15 cellular contexts compared by ENCODE assay signal in genomic region chr11:111923951-111924350, GRCh38. TPM values are rescaled to one million over a fixed set of nuclear protein-coding genes. Genes with fewer than 3 reads are reported as not detected.
DNase-seq lines count a peak whose midpoint lies in the region; ATAC-seq and TF ChIP-seq lines count a peak whose summit lies in the region.
"Had no signal": no experiment of that assay in that cellular context is flagged by ENCODE, and none has a peak within 500 bp of the region (broad histone marks: within the 10 kb centered on the region; RNA-seq: fewer than 3 reads in every experiment).

No MANE protein-coding gene starts in this region.

- no peaks in the 10 kb centered on the region for H3K27me3 Mint-ChIP-seq in Calu3 (ENCODE audit: unreplicated experiment)
- peaks cover 3% of the 10 kb centered on the region for H3K27me3 Mint-ChIP-seq in activated T-helper 17 cell treated with anti-CD3 and anti-CD28 coated beads, Interleukin-2, amount 50 U/mL, for 72 hours
- peaks cover 21% of the 10 kb centered on the region for H3K27me3 Mint-ChIP-seq in T-helper 17 cell

- H3K4me3 ChIP-seq in skeletal muscle tissue (ENCODE audit: low read length in 3 of 3), result peak overlapping the region; percentile 2 to 38 (median 13)

- intact Hi-C loops in Calu3 (cut with micrococcal nuclease; ENCODE audit: unreplicated experiment), result no loop called here

- CTCF ChIA-PET in Calu3 (lab: Charles Lee), result no interaction called here

- H3K9me3 ChIP-seq in skeletal muscle tissue (ENCODE audit: control insufficient read depth in 3 of 3, low read length in 3 of 3) (no peaks in the 10 kb centered on the region), T-helper 17 cell (ENCODE audit: control insufficient read depth, low read length, poor library complexity, severe bottlenecking) (no peaks in the 10 kb centered on the region)

- H3K9me3 Mint-ChIP-seq in Calu3 (ENCODE audit: low read depth, unreplicated experiment), result no peaks in the 10 kb centered on the region
- H3K9me3 Mint-ChIP-seq in activated T-helper 17 cell treated with anti-CD3 and anti-CD28 coated beads, Interleukin-2, amount 50 U/mL, for 72 hours, result no peaks in the 10 kb centered on the region

- peak overlapping the region; percentile 83 for H3K27ac ChIP-seq in layer of hippocampus (ENCODE audit: low read depth, low read length)
- peak overlapping the region; percentile 93 for H3K27ac ChIP-seq in skeletal muscle tissue (ENCODE audit: low read depth, low read length)
- H3K27ac ChIP-seq: C4-2B, HL-60 had no signal

- H3K36me3 Mint-ChIP-seq in Calu3 (ENCODE audit: insufficient read depth, unreplicated experiment) (peaks cover 14% of the 10 kb centered on the region), T-helper 17 cell (ENCODE audit: low read depth) (no peaks in the 10 kb centered on the region)
- no peaks in the 10 kb centered on the region for H3K36me3 Mint-ChIP-seq in activated T-helper 17 cell treated with anti-CD3 and anti-CD28 coated beads, Interleukin-2, amount 50 U/mL, for 72 hours (ENCODE audit: low read depth)

- no peak for DNase-seq in Calu3
- DNase-seq in KG1 (lab: John Stamatoyannopoulos, UW), result no peak
- no peak for DNase-seq in left lobe of liver (ENCODE audit: low spot score)
- DNase-seq in T-helper 17 cell, result no peak
- DNase-seq: NK-92 treated with Interleukin-12 subunit alpha and Interleukin-12 subunit beta, amount 100 ng/mL, for 24 hours; stimulated activated CD4-positive, alpha-beta T cell treated with anti-CD3 and anti-CD28 coated beads, Interleukin-1b, Interleukin-23, amount 100 ng/mL, for 48 hours had no signal

- BruUV-seq in Calu3 (replicated peaks; lab: Mats Ljungman, UMichigan), result no TSS peak

- H3K27me3 ChIP-seq in layer of hippocampus (ENCODE audit: control insufficient read depth, insufficient read depth, low read length), result no peaks in the 10 kb centered on the region
- H3K27me3 ChIP-seq in skeletal muscle tissue (ENCODE audit: control insufficient read depth in 3 of 3, insufficient read depth in 3 of 3, low read length in 3 of 3), result no peaks in the 10 kb centered on the region

- no peak for ATAC-seq in activated T-helper 17 cell treated with anti-CD3 and anti-CD28 coated beads, Interleukin-2, amount 50 U/mL, for 72 hours (replicated peaks)
- ATAC-seq in HG03175 (IDR thresholded peaks at IDR 0.05; ENCODE audit: unreplicated experiment), result no peak
- no peak for ATAC-seq in left lobe of liver
- ATAC-seq in T-helper 17 cell, result no peak

- peak overlapping the region; percentile 64 to 80 (median 73) for H3K9ac ChIP-seq in skeletal muscle tissue (ENCODE audit: low read depth in 1 of 3, low read length in 3 of 3)

- peaks cover 55 to 65% (median 62%) of the 10 kb centered on the region in 3 donors for H3K4me1 ChIP-seq in skeletal muscle tissue (ENCODE audit: control insufficient read depth in 3 of 3, insufficient read depth in 3 of 3, low read length in 3 of 3)

- peak overlapping the region; percentile 52 for H3K27ac Mint-ChIP-seq in Calu3 (ENCODE audit: unreplicated experiment)
- peak overlapping the region; percentile 34 for H3K27ac Mint-ChIP-seq in activated T-helper 17 cell treated with anti-CD3 and anti-CD28 coated beads, Interleukin-2, amount 50 U/mL, for 72 hours
- H3K27ac Mint-ChIP-seq in T-helper 17 cell, result no peak overlapping the region

- no peak overlapping the region for H3K4me3 Mint-ChIP-seq in Calu3 (ENCODE audit: low read depth, unreplicated experiment)
- H3K4me3 Mint-ChIP-seq in activated T-helper 17 cell treated with anti-CD3 and anti-CD28 coated beads, Interleukin-2, amount 50 U/mL, for 72 hours, result no peak overlapping the region
- no peak overlapping the region for H3K4me3 Mint-ChIP-seq in T-helper 17 cell

- H3K4me1 Mint-ChIP-seq in Calu3 (ENCODE audit: low read depth, unreplicated experiment) (peaks cover 23% of the 10 kb centered on the region), T-helper 17 cell (peaks cover 11% of the 10 kb centered on the region)
- no peaks in the 10 kb centered on the region for H3K4me1 Mint-ChIP-seq in activated T-helper 17 cell treated with anti-CD3 and anti-CD28 coated beads, Interleukin-2, amount 50 U/mL, for 72 hours

- H3K36me3 ChIP-seq in skeletal muscle tissue (ENCODE audit: control insufficient read depth in 3 of 3, insufficient read depth in 3 of 3, low read length in 3 of 3), result no peaks in the 10 kb centered on the region

- no peak for TF ChIP-seq CTCF in Calu3 (IDR thresholded peaks at IDR 0.05; ENCODE audit: unreplicated experiment)

RNA-seq across cellular contexts. Expression of gene C11orf52, which starts 5.2 kb away (rescaled TPM):
- total RNA-seq in Calu3 (2022), result 6.2 and 7.9 TPM in 2 replicates
- not detected for total RNA-seq in activated T-helper 17 cell treated with anti-CD3 and anti-CD28 coated beads, Interleukin-2, amount 50 U/mL, for 72 hours
- 0.52 TPM for total RNA-seq in skeletal muscle tissue
- 11.8 TPM for total RNA-seq in left lobe of liver
- not detected for total RNA-seq in T-helper 17 cell
- total RNA-seq: activated CD8-positive, alpha-beta memory T cell treated with anti-CD3 and anti-CD28 coated beads for 36 hours; mononuclear cell; T-helper 2 cell treated with Interferon-gamma antibody and Interleukin-4, amounts not matched to agents 100 ng/mL and 5 ng/mL, for 36 hours had no signal

RNA-seq across cellular contexts. Expression of gene HSPB2, which starts 11.4 kb away (rescaled TPM):
- total RNA-seq in Calu3 (2022) (not detected in 2 replicates), skeletal muscle tissue (16.7 TPM), left lobe of liver (0.13 TPM), T-helper 17 cell (not detected)
- total RNA-seq in activated T-helper 17 cell treated with anti-CD3 and anti-CD28 coated beads, Interleukin-2, amount 50 U/mL, for 72 hours, result under 1 TPM in 1 of 2 donors, not detected in 1; 0.32 TPM
- total RNA-seq: activated CD8-positive, alpha-beta memory T cell treated with anti-CD3 and anti-CD28 coated beads for 36 hours; mononuclear cell; T-helper 2 cell treated with Interferon-gamma antibody and Interleukin-4, amounts not matched to agents 100 ng/mL and 5 ng/mL, for 36 hours had no signal

RNA-seq across cellular contexts. Expression of gene CRYAB, which starts 12.4 kb away (rescaled TPM):
- total RNA-seq in Calu3 (2022) (0.66 and 1.9 TPM in 2 replicates), skeletal muscle tissue (37.6 TPM), left lobe of liver (4.8 TPM), T-helper 17 cell (not detected)
- not detected for total RNA-seq in activated T-helper 17 cell treated with anti-CD3 and anti-CD28 coated beads, Interleukin-2, amount 50 U/mL, for 72 hours
- total RNA-seq: activated CD8-positive, alpha-beta memory T cell treated with anti-CD3 and anti-CD28 coated beads for 36 hours; mononuclear cell; T-helper 2 cell treated with Interferon-gamma antibody and Interleukin-4, amounts not matched to agents 100 ng/mL and 5 ng/mL, for 36 hours had no signal

RNA-seq across cellular contexts. Expression of gene DIXDC1, which starts 13.2 kb away (rescaled TPM):
- total RNA-seq in Calu3 (2022) (2.6 and 2.9 TPM in 2 replicates), skeletal muscle tissue (23.0 TPM), left lobe of liver (7.2 TPM), T-helper 17 cell (under 1 TPM; 0.42 to 0.96 TPM)
- 10 to 100 TPM; 11.3 to 27.4 TPM for total RNA-seq in activated T-helper 17 cell treated with anti-CD3 and anti-CD28 coated beads, Interleukin-2, amount 50 U/mL, for 72 hours

RNA-seq across cellular contexts. Expression of gene CFAP68, which starts 44.6 kb away (rescaled TPM):
- total RNA-seq in Calu3 (2022), result 28.1 and 29.8 TPM in 2 replicates
- total RNA-seq in activated T-helper 17 cell treated with anti-CD3 and anti-CD28 coated beads, Interleukin-2, amount 50 U/mL, for 72 hours, result 10 to 100 TPM; 19.5 to 22.4 TPM
- total RNA-seq in skeletal muscle tissue, result 6.8 TPM
- total RNA-seq in left lobe of liver, result 12.5 TPM
- 10 to 100 TPM; 19.0 to 23.8 TPM for total RNA-seq in T-helper 17 cell

Comparison
In these comparisons a context has a peak if more than half of its experiments do, and no peak if none do; other contexts are left out.
1. RNA of gene HSPB2, which starts 11.4 kb away (total RNA-seq): 16.7 TPM in skeletal muscle tissue (single experiment); 0.32 TPM in activated T-helper 17 cell treated with anti-CD3 and anti-CD28 coated beads, Interleukin-2, amount 50 U/mL, for 72 hours, 0.13 TPM in left lobe of liver (single experiment), not detected in Calu3 and not detected in T-helper 17 cell; every median in the first group is over 10 times any median in the second.